Comparison of ENCODE assay signal across 1 cellular context in the genomic region with DNA sequence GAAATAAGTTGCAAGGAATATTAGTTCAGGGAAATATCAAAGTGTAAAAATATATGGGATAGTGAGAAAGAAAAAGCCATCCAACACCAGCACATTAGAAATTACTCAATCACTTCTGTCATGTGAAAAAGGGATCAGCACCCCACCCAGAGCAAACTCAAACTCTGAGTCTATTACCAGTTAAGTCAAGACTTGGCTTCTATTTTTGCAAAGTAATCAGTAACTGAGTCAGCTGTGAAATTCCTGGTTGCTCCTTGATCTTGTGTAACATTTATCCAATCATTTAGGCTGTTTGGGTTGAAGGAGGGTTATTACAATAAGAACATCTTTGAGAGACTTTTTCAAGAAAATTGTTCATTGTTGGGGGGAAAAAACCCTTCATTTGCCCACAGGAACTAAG.
A peak's percentile ranks its signal among the peaks of the same experiment; 100 is the strongest.
TF ChIP-seq lines count a peak whose summit lies in the region.

No MANE protein-coding gene starts in this region.

TF ChIP-seq in HepG2, 621 proteins besides CTCF, POLR2A, EP300 and RAD21 (continued from another document and continues in another):
- TF ChIP-seq, protein P1, sequence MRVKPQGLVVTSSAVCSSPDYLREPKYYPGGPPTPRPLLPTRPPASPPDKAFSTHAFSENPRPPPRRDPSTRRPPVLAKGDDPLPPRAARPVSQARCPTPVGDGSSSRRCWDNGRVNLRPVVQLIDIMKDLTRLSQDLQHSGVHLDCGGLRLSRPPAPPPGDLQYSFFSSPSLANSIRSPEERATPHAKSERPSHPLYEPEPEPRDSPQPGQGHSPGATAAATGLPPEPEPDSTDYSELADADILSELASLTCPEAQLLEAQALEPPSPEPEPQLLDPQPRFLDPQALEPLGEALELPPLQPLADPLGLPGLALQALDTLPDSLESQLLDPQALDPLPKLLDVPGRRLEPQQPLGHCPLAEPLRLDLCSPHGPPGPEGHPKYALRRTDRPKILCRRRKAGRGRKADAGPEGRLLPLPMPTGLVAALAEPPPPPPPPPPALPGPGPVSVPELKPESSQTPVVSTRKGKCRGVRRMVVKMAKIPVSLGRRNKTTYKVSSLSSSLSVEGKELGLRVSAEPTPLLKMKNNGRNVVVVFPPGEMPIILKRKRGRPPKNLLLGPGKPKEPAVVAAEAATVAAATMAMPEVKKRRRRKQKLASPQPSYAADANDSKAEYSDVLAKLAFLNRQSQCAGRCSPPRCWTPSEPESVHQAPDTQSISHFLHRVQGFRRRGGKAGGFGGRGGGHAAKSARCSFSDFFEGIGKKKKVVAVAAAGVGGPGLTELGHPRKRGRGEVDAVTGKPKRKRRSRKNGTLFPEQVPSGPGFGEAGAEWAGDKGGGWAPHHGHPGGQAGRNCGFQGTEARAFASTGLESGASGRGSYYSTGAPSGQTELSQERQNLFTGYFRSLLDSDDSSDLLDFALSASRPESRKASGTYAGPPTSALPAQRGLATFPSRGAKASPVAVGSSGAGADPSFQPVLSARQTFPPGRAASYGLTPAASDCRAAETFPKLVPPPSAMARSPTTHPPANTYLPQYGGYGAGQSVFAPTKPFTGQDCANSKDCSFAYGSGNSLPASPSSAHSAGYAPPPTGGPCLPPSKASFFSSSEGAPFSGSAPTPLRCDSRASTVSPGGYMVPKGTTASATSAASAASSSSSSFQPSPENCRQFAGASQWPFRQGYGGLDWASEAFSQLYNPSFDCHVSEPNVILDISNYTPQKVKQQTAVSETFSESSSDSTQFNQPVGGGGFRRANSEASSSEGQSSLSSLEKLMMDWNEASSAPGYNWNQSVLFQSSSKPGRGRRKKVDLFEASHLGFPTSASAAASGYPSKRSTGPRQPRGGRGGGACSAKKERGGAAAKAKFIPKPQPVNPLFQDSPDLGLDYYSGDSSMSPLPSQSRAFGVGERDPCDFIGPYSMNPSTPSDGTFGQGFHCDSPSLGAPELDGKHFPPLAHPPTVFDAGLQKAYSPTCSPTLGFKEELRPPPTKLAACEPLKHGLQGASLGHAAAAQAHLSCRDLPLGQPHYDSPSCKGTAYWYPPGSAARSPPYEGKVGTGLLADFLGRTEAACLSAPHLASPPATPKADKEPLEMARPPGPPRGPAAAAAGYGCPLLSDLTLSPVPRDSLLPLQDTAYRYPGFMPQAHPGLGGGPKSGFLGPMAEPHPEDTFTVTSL (CRISPR knock-in tag; IDR thresholded peaks at IDR 0.05; ENCODE audit: borderline replicate concordance): no peak
- TF ChIP-seq ZNF44 (CRISPR knock-in tag; IDR thresholded peaks at IDR 0.05) (no peak), NFE2 (CRISPR knock-in tag; IDR thresholded peaks at IDR 0.05) (no peak), ZNF660 (CRISPR knock-in tag; IDR thresholded peaks at IDR 0.05; ENCODE audit: borderline replicate concordance, low read depth) (no peak), AHR (CRISPR knock-in tag; IDR thresholded peaks at IDR 0.05) (no peak), ZFYVE20 (CRISPR knock-in tag; IDR thresholded peaks at IDR 0.05; ENCODE audit: borderline replicate concordance, low read depth) (no peak), MED8 (CRISPR knock-in tag; IDR thresholded peaks at IDR 0.05; ENCODE audit: insufficient replicate concordance) (no peak), ATF7 (IDR thresholded peaks at IDR 0.05) (no peak), ATF7 (CRISPR knock-in tag; IDR thresholded peaks at IDR 0.05) (no peak), ZNF772 (CRISPR knock-in tag; IDR thresholded peaks at IDR 0.05) (no peak), SMAD1 (CRISPR knock-in tag; IDR thresholded peaks at IDR 0.05; ENCODE audit: borderline replicate concordance, low read depth) (no peak), ZKSCAN8 (CRISPR knock-in tag; IDR thresholded peaks at IDR 0.05; ENCODE audit: borderline replicate concordance) (no peak), ZNF251 (CRISPR knock-in tag; IDR thresholded peaks at IDR 0.05) (no peak), JUNB (CRISPR knock-in tag; IDR thresholded peaks at IDR 0.05; ENCODE audit: borderline replicate concordance) (no peak), ZNF768 (CRISPR knock-in tag; IDR thresholded peaks at IDR 0.05) (no peak), JDP2 (CRISPR knock-in tag; IDR thresholded peaks at IDR 0.05; ENCODE audit: borderline replicate concordance) (no peak), NCOR1 (IDR thresholded peaks at IDR 0.05; ENCODE audit: borderline replicate concordance, low read length) (0 out of 2 replicates have a peak, but pooled peaks have one; percentile 22), GATAD2A (CRISPR knock-in tag; IDR thresholded peaks at IDR 0.05) (peak; percentile 69), ZNF441 (CRISPR knock-in tag; IDR thresholded peaks at IDR 0.05; ENCODE audit: borderline replicate concordance) (no peak), PHF20 (CRISPR knock-in tag; IDR thresholded peaks at IDR 0.05) (no peak), ZNF670 (CRISPR knock-in tag; IDR thresholded peaks at IDR 0.05; ENCODE audit: borderline replicate concordance) (no peak), NAIF1 (CRISPR knock-in tag; IDR thresholded peaks at IDR 0.05; ENCODE audit: borderline replicate concordance) (no peak), FLYWCH1 (CRISPR knock-in tag; IDR thresholded peaks at IDR 0.05) (no peak), RCOR2 (CRISPR knock-in tag; IDR thresholded peaks at IDR 0.05) (no peak), ZNF883 (CRISPR knock-in tag; IDR thresholded peaks at IDR 0.05; ENCODE audit: not compliant biosample characterization) (no peak), CEBPG (CRISPR knock-in tag; IDR thresholded peaks at IDR 0.05) (peak; percentile 63), KLF6 (CRISPR knock-in tag; IDR thresholded peaks at IDR 0.05) (no peak), ARHGAP35 (CRISPR knock-in tag; IDR thresholded peaks at IDR 0.05; ENCODE audit: borderline replicate concordance) (no peak), TCF7 (IDR thresholded peaks at IDR 0.05; ENCODE audit: low read depth) (peak; percentile 18; the same call in 1 of the 2 replicates)
- TF ChIP-seq, protein P2, sequence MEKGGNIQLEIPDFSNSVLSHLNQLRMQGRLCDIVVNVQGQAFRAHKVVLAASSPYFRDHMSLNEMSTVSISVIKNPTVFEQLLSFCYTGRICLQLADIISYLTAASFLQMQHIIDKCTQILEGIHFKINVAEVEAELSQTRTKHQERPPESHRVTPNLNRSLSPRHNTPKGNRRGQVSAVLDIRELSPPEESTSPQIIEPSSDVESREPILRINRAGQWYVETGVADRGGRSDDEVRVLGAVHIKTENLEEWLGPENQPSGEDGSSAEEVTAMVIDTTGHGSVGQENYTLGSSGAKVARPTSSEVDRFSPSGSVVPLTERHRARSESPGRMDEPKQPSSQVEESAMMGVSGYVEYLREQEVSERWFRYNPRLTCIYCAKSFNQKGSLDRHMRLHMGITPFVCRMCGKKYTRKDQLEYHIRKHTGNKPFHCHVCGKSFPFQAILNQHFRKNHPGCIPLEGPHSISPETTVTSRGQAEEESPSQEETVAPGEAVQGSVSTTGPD (CRISPR knock-in tag; IDR thresholded peaks at IDR 0.05): no peak
- TF ChIP-seq, protein P3, sequence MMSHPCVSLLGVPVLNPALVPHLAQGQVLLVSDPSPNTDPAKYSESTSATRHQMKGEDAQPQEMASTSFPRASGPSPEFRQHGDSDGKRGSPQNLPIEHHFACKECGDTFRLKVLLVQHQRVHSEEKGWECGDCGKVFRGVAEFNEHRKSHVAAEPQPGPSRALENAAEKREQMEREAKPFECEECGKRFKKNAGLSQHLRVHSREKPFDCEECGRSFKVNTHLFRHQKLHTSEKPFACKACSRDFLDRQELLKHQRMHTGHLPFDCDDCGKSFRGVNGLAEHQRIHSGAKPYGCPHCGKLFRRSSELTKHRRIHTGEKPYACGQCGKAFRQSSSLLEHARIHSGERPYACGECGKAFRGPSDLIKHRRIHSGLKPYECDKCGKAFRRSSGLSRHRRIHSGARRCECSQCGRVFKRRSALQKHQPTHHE (CRISPR knock-in tag; IDR thresholded peaks at IDR 0.05; ENCODE audit: borderline replicate concordance): no peak
- TF ChIP-seq, protein P4, sequence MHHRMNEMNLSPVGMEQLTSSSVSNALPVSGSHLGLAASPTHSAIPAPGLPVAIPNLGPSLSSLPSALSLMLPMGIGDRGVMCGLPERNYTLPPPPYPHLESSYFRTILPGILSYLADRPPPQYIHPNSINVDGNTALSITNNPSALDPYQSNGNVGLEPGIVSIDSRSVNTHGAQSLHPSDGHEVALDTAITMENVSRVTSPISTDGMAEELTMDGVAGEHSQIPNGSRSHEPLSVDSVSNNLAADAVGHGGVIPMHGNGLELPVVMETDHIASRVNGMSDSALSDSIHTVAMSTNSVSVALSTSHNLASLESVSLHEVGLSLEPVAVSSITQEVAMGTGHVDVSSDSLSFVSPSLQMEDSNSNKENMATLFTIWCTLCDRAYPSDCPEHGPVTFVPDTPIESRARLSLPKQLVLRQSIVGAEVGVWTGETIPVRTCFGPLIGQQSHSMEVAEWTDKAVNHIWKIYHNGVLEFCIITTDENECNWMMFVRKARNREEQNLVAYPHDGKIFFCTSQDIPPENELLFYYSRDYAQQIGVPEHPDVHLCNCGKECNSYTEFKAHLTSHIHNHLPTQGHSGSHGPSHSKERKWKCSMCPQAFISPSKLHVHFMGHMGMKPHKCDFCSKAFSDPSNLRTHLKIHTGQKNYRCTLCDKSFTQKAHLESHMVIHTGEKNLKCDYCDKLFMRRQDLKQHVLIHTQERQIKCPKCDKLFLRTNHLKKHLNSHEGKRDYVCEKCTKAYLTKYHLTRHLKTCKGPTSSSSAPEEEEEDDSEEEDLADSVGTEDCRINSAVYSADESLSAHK (CRISPR knock-in tag; IDR thresholded peaks at IDR 0.05; ENCODE audit: borderline replicate concordance): no peak
- TF ChIP-seq, protein P5, sequence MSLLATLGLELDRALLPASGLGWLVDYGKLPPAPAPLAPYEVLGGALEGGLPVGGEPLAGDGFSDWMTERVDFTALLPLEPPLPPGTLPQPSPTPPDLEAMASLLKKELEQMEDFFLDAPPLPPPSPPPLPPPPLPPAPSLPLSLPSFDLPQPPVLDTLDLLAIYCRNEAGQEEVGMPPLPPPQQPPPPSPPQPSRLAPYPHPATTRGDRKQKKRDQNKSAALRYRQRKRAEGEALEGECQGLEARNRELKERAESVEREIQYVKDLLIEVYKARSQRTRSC (CRISPR knock-in tag; IDR thresholded peaks at IDR 0.05; ENCODE audit: low read depth): no peak
- TF ChIP-seq, protein P6, sequence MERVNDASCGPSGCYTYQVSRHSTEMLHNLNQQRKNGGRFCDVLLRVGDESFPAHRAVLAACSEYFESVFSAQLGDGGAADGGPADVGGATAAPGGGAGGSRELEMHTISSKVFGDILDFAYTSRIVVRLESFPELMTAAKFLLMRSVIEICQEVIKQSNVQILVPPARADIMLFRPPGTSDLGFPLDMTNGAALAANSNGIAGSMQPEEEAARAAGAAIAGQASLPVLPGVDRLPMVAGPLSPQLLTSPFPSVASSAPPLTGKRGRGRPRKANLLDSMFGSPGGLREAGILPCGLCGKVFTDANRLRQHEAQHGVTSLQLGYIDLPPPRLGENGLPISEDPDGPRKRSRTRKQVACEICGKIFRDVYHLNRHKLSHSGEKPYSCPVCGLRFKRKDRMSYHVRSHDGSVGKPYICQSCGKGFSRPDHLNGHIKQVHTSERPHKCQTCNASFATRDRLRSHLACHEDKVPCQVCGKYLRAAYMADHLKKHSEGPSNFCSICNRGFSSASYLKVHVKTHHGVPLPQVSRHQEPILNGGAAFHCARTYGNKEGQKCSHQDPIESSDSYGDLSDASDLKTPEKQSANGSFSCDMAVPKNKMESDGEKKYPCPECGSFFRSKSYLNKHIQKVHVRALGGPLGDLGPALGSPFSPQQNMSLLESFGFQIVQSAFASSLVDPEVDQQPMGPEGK (CRISPR knock-in tag; IDR thresholded peaks at IDR 0.05): 0 out of 2 replicates have a peak, but pooled peaks have one; percentile 15
- TF ChIP-seq, protein P7, sequence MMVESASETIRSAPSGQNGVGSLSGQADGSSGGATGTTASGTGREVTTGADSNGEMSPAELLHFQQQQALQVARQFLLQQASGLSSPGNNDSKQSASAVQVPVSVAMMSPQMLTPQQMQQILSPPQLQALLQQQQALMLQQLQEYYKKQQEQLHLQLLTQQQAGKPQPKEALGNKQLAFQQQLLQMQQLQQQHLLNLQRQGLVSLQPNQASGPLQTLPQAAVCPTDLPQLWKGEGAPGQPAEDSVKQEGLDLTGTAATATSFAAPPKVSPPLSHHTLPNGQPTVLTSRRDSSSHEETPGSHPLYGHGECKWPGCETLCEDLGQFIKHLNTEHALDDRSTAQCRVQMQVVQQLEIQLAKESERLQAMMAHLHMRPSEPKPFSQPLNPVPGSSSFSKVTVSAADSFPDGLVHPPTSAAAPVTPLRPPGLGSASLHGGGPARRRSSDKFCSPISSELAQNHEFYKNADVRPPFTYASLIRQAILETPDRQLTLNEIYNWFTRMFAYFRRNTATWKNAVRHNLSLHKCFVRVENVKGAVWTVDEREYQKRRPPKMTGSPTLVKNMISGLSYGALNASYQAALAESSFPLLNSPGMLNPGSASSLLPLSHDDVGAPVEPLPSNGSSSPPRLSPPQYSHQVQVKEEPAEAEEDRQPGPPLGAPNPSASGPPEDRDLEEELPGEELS (CRISPR knock-in tag; IDR thresholded peaks at IDR 0.05): no peak
- TF ChIP-seq, protein P8, sequence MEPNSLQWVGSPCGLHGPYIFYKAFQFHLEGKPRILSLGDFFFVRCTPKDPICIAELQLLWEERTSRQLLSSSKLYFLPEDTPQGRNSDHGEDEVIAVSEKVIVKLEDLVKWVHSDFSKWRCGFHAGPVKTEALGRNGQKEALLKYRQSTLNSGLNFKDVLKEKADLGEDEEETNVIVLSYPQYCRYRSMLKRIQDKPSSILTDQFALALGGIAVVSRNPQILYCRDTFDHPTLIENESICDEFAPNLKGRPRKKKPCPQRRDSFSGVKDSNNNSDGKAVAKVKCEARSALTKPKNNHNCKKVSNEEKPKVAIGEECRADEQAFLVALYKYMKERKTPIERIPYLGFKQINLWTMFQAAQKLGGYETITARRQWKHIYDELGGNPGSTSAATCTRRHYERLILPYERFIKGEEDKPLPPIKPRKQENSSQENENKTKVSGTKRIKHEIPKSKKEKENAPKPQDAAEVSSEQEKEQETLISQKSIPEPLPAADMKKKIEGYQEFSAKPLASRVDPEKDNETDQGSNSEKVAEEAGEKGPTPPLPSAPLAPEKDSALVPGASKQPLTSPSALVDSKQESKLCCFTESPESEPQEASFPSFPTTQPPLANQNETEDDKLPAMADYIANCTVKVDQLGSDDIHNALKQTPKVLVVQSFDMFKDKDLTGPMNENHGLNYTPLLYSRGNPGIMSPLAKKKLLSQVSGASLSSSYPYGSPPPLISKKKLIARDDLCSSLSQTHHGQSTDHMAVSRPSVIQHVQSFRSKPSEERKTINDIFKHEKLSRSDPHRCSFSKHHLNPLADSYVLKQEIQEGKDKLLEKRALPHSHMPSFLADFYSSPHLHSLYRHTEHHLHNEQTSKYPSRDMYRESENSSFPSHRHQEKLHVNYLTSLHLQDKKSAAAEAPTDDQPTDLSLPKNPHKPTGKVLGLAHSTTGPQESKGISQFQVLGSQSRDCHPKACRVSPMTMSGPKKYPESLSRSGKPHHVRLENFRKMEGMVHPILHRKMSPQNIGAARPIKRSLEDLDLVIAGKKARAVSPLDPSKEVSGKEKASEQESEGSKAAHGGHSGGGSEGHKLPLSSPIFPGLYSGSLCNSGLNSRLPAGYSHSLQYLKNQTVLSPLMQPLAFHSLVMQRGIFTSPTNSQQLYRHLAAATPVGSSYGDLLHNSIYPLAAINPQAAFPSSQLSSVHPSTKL (CRISPR knock-in tag; IDR thresholded peaks at IDR 0.05): peak; percentile 41; the same call in 1 of the 2 replicates
- TF ChIP-seq, protein P9, sequence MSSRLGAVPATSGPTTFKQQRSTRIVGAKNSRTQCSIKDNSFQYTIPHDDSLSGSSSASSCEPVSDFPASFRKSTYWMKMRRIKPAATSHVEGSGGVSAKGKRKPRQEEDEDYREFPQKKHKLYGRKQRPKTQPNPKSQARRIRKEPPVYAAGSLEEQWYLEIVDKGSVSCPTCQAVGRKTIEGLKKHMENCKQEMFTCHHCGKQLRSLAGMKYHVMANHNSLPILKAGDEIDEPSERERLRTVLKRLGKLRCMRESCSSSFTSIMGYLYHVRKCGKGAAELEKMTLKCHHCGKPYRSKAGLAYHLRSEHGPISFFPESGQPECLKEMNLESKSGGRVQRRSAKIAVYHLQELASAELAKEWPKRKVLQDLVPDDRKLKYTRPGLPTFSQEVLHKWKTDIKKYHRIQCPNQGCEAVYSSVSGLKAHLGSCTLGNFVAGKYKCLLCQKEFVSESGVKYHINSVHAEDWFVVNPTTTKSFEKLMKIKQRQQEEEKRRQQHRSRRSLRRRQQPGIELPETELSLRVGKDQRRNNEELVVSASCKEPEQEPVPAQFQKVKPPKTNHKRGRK (CRISPR knock-in tag; IDR thresholded peaks at IDR 0.05): no peak
